Comparison of ENCODE assay signal across 19 cellular contexts in genomic region chr12:65944637-65945036, GRCh38.
DNase-seq lines count a peak whose midpoint lies in the region; ATAC-seq, FAIRE-seq and TF ChIP-seq lines count a peak whose summit lies in the region.
"Had no signal": no experiment of that assay in that cellular context is flagged by ENCODE, and none has a peak within 500 bp of the region (broad histone marks: within the 10 kb centered on the region; RNA-seq: fewer than 3 reads in every experiment).

No MANE protein-coding gene starts in this region.

- no peak for TF ChIP-seq CTCF in endothelial cell of umbilical vein (IDR thresholded peaks at IDR 0.05; ENCODE audit: extremely low read depth in 1 of 2, insufficient read depth in 1 of 2, low read depth in 1 of 2, low read length in 2 of 2)

- intact Hi-C loops in activated CD4-positive, alpha-beta T cell treated with anti-CD3 and anti-CD28 coated beads for 36 hours (cut with DNase I, micrococcal nuclease), result no loop called here
- intact Hi-C loops in endothelial cell of umbilical vein (cut with micrococcal nuclease), result loop anchor here (5.0 kb wide), 2 partner anchors 287 to 637 kb away; no protein-coding TSS in a partner anchor

- H3K9me3 Mint-ChIP-seq in activated CD4-positive, alpha-beta T cell treated with anti-CD3 and anti-CD28 coated beads for 36 hours (ENCODE audit: low read depth), result no peaks in the 10 kb centered on the region
- H3K9me3 Mint-ChIP-seq: CD8-positive, alpha-beta memory T cell; H9 had no signal

- H3K27me3 ChIP-seq in endothelial cell of umbilical vein (ENCODE audit: control insufficient read depth in 2 of 2, insufficient read depth in 2 of 2, low read length in 2 of 2) (no peaks in the 10 kb centered on the region), mesendoderm (ENCODE audit: insufficient read depth, low read length, poor library complexity) (no peaks in the 10 kb centered on the region)
- H3K27me3 ChIP-seq: BLaER1 treated with 17β-estradiol and CSF1 and Interleukin-3, amounts not matched to agents 10 nM and 100 nM had no signal

- no peak overlapping the region for H2BK5ac ChIP-seq in mesendoderm (ENCODE audit: low read length)

- dilution Hi-C loops in endothelial cell of umbilical vein (cut with MboI; ENCODE audit: extremely low pct_ligation_motif_present, low sequenced_read_pairs), result no loop called here

- no peak overlapping the region for H2AFZ ChIP-seq in endothelial cell of umbilical vein (ENCODE audit: low read depth, low read length)

- H2AK5ac ChIP-seq in mesendoderm (ENCODE audit: low read length), result no peak overlapping the region

- TF ChIP-seq POLR2A in endothelial cell of umbilical vein (IDR thresholded peaks at IDR 0.05; ENCODE audit: low read depth, low read length), result no peak

- peaks cover 68% of the 10 kb centered on the region for H3K4me1 ChIP-seq in endothelial cell of umbilical vein (ENCODE audit: control insufficient read depth, extremely low read depth, insufficient read depth, low read length)
- H3K4me1 ChIP-seq in mesendoderm (ENCODE audit: control insufficient read depth, low read depth, low read length), result no peaks in the 10 kb centered on the region
- H3K4me1 ChIP-seq: BLaER1 treated with 17β-estradiol and CSF1 and Interleukin-3, amounts not matched to agents 10 nM and 100 nM had no signal

- no peak overlapping the region for H2BK120ac ChIP-seq in mesendoderm (ENCODE audit: low read depth, low read length)

- H3K79me2 ChIP-seq in endothelial cell of umbilical vein (ENCODE audit: control insufficient read depth, insufficient read depth, low read length) (peaks cover 54% of the 10 kb centered on the region), mesendoderm (ENCODE audit: control insufficient read depth, insufficient read depth, low read length) (no peaks in the 10 kb centered on the region)

- no peak overlapping the region for H4K8ac ChIP-seq in mesendoderm (ENCODE audit: low read depth, low read length)

- no CpG with 5 or more reads among the region's 5 CpGs for WGBS in mesendoderm (ENCODE audit: extremely low coverage, insufficient coverage, low lambda C conversion rate)

- no TSS peak for BruUV-seq in endothelial cell of umbilical vein (replicated peaks; lab: Mats Ljungman, UMichigan)

- H3K4me3 Mint-ChIP-seq in activated CD4-positive, alpha-beta T cell treated with anti-CD3 and anti-CD28 coated beads for 36 hours, result no peak overlapping the region
- H3K4me3 Mint-ChIP-seq: CD8-positive, alpha-beta memory T cell; H9 had no signal

- no peaks in the 10 kb centered on the region for H3K9me3 ChIP-seq in endothelial cell of umbilical vein (replicated peaks; ENCODE audit: control insufficient read depth, insufficient read depth, low read length)
- H3K9me3 ChIP-seq: BLaER1 treated with 17β-estradiol and CSF1 and Interleukin-3, amounts not matched to agents 10 nM and 100 nM had no signal

- no peak for DNase-seq in activated CD4-positive, alpha-beta T cell treated with anti-CD3 and anti-CD28 coated beads for 36 hours
- no peak for DNase-seq in activated CD4-positive, alpha-beta T cell treated with anti-CD3 and anti-CD28 coated beads for 1 hour
- DNase-seq in endothelial cell of umbilical vein (ENCODE audit: low read depth, low spot score) (no peak), mesendoderm (peak; percentile 32), amygdala (lab: John Stamatoyannopoulos, UW) (no peak), Ammon's horn (ENCODE audit: low spot score) (no peak)
- DNase-seq: 8988T; CD8-positive, alpha-beta memory T cell; DND-41; GDM1; H9; NCI-H1436 treated with DMSO at 0.1 percent for 48 hours; NCI-H2081; NCI-H510A treated with DMSO at 0.1 percent for 48 hours; SHP77 had no signal

- no peaks in the 10 kb centered on the region for H3K4me1 Mint-ChIP-seq in activated CD4-positive, alpha-beta T cell treated with anti-CD3 and anti-CD28 coated beads for 36 hours
- H3K4me1 Mint-ChIP-seq: CD8-positive, alpha-beta memory T cell had no signal

- H3K4me3 ChIP-seq in endothelial cell of umbilical vein (replicated peaks in 1 of 3; ENCODE audit: insufficient read depth in 1 of 3, low read depth in 1 of 3, low read length in 3 of 3) (no peak overlapping the region), mesendoderm (ENCODE audit: low read length) (no peak overlapping the region)
- H3K4me3 ChIP-seq: BLaER1 treated with 17β-estradiol and CSF1 and Interleukin-3, amounts not matched to agents 10 nM and 100 nM; GM12878 had no signal

- H3K36me3 Mint-ChIP-seq in activated CD4-positive, alpha-beta T cell treated with anti-CD3 and anti-CD28 coated beads for 36 hours (ENCODE audit: low read depth), result no peaks in the 10 kb centered on the region
- H3K36me3 Mint-ChIP-seq: CD8-positive, alpha-beta memory T cell had no signal

- H3K27ac ChIP-seq in endothelial cell of umbilical vein (ENCODE audit: insufficient read depth, low read depth, low read length), result no peak overlapping the region
- H3K27ac ChIP-seq in mesendoderm (ENCODE audit: low read depth, low read length), result no peak overlapping the region
- H3K27ac ChIP-seq: BLaER1 treated with 17β-estradiol and CSF1 and Interleukin-3, amounts not matched to agents 10 nM and 100 nM had no signal

- peak; percentile 36 for ATAC-seq in activated CD4-positive, alpha-beta T cell treated with anti-CD3 and anti-CD28 coated beads for 36 hours
- ATAC-seq in HG03196 (IDR thresholded peaks at IDR 0.05; ENCODE audit: unreplicated experiment) (no peak), HG02798 (IDR thresholded peaks at IDR 0.05; ENCODE audit: poor library complexity, unreplicated experiment) (no peak)
- ATAC-seq: GM12878 had no signal

- POLR2A ChIA-PET in activated CD4-positive, alpha-beta T cell treated with anti-CD3 and anti-CD28 coated beads for 36 hours (lab: Charles Lee), result no interaction called here
- POLR2A ChIA-PET in endothelial cell of umbilical vein (lab: Charles Lee), result no interaction called here

- no peak overlapping the region for H3K18ac ChIP-seq in mesendoderm (ENCODE audit: low read length)

- CTCF ChIA-PET in activated CD4-positive, alpha-beta T cell treated with anti-CD3 and anti-CD28 coated beads for 36 hours (lab: Charles Lee), result no interaction called here
- CTCF ChIA-PET in endothelial cell of umbilical vein (lab: Charles Lee), result interaction anchor here (1.3 to 3.3 kb wide), 2 partner anchors 9 to 14 kb away, joined by 6 to 17 read pairs; no protein-coding TSS in a partner anchor

- H3K56ac ChIP-seq in mesendoderm (ENCODE audit: low read length), result no peak overlapping the region

- H3K4ac ChIP-seq in mesendoderm (ENCODE audit: low read depth, low read length), result no peak overlapping the region

- peaks cover 14% of the 10 kb centered on the region for H3K27me3 Mint-ChIP-seq in activated CD4-positive, alpha-beta T cell treated with anti-CD3 and anti-CD28 coated beads for 36 hours

- H4K5ac ChIP-seq in mesendoderm (ENCODE audit: low read length), result no peak overlapping the region

- no peak for FAIRE-seq in endothelial cell of umbilical vein (lab: Jason Lieb, UNC)
- FAIRE-seq: GM12878 had no signal

- H3K9ac ChIP-seq in endothelial cell of umbilical vein (replicated peaks; ENCODE audit: extremely low read depth, insufficient read depth, low read length), result no peak overlapping the region
- H3K9ac ChIP-seq in mesendoderm (ENCODE audit: low read length), result no peak overlapping the region
- H3K9ac ChIP-seq: BLaER1 treated with 17β-estradiol and CSF1 and Interleukin-3, amounts not matched to agents 10 nM and 100 nM had no signal

- no peaks in the 10 kb centered on the region for H3K9me1 ChIP-seq in endothelial cell of umbilical vein (replicated peaks; ENCODE audit: control insufficient read depth, extremely low read depth, insufficient read depth, low read length)

- no peaks in the 10 kb centered on the region for H3K79me1 ChIP-seq in mesendoderm (ENCODE audit: low read length)

- no peaks in the 10 kb centered on the region for H4K20me1 ChIP-seq in endothelial cell of umbilical vein (replicated peaks; ENCODE audit: control insufficient read depth, extremely low read depth, insufficient read depth, low read length)
- H4K20me1 ChIP-seq: BLaER1 treated with 17β-estradiol and CSF1 and Interleukin-3, amounts not matched to agents 10 nM and 100 nM had no signal

- H2BK15ac ChIP-seq in mesendoderm (replicated peaks; ENCODE audit: low read depth), result no peak overlapping the region

- no peak overlapping the region for H3K27ac Mint-ChIP-seq in activated CD4-positive, alpha-beta T cell treated with anti-CD3 and anti-CD28 coated beads for 36 hours
- H3K27ac Mint-ChIP-seq: CD8-positive, alpha-beta memory T cell had no signal

- H3K23ac ChIP-seq in mesendoderm (ENCODE audit: low read length), result no peak overlapping the region

- no peak overlapping the region for H3K4me2 ChIP-seq in endothelial cell of umbilical vein (ENCODE audit: insufficient read depth, low read length)
- no peak overlapping the region for H3K4me2 ChIP-seq in mesendoderm (ENCODE audit: low read length)
- H3K4me2 ChIP-seq: BLaER1 treated with 17β-estradiol and CSF1 and Interleukin-3, amounts not matched to agents 10 nM and 100 nM had no signal

- peaks cover 0 to 3% of the 10 kb centered on the region in 2 experiments for H3K36me3 ChIP-seq in endothelial cell of umbilical vein (ENCODE audit: control insufficient read depth in 2 of 2, extremely low read depth in 1 of 2, insufficient read depth in 2 of 2, low read length in 2 of 2)
- H3K36me3 ChIP-seq in mesendoderm (ENCODE audit: control insufficient read depth, insufficient read depth, low read length), result no peaks in the 10 kb centered on the region
- H3K36me3 ChIP-seq: BLaER1 treated with 17β-estradiol and CSF1 and Interleukin-3, amounts not matched to agents 10 nM and 100 nM had no signal

TF ChIP-seq in endothelial cell of umbilical vein, 7 proteins besides CTCF, POLR2A, EP300 and RAD21:
- TF ChIP-seq POLR2AphosphoS5 (IDR thresholded peaks at IDR 0.05; ENCODE audit: insufficient read depth, low read depth, low read length) (peak; percentile 30), MYC (IDR thresholded peaks at IDR 0.05; ENCODE audit: low read depth, low read length) (no peak), FOS (IDR thresholded peaks at IDR 0.05; ENCODE audit: borderline replicate concordance, insufficient read depth, low read length) (no peak), MAX (IDR thresholded peaks at IDR 0.05; ENCODE audit: insufficient read depth, insufficient read length) (no peak)
